ENCODE assay signal across 27 cellular contexts in genomic region chr1:205071028-205071409, GRCh38. TPM values are rescaled to one million over a fixed set of nuclear protein-coding genes. Genes with fewer than 3 reads are reported as not detected.
"Had no signal": no experiment of that assay in that cellular context is flagged by ENCODE, and none has a peak within 500 bp of the region (broad histone marks: within the 10 kb centered on the region; RNA-seq: fewer than 3 reads in every experiment).

No MANE protein-coding gene starts in this region.

- H3K27me3 ChIP-seq: breast epithelium had no signal

- H3K4me3 ChIP-seq: breast epithelium had no signal

- H3K4me1 ChIP-seq: breast epithelium had no signal

- H3K4me3 Mint-ChIP-seq: activated CD4-positive, alpha-beta memory T cell treated with anti-CD3 and anti-CD28 coated beads, Interleukin-2, amount 10 ng/mL, durations not matched to agents 7 days and 5 days; activated CD4-positive, alpha-beta T cell treated with anti-CD3 and anti-CD28 coated beads for 36 hours; activated naive CD4-positive, alpha-beta T cell treated with anti-CD3 and anti-CD28 coated beads, Interleukin-2, amount 50 U/mL, for 24 hours; activated T-cell treated with anti-CD3 and anti-CD28 coated beads, Interleukin-2, amount 50 U/mL, for 24 hours; activated T-helper 1 cell treated with anti-CD3 and anti-CD28 coated beads, Interleukin-12 subunit alpha, Interleukin-12 subunit beta, Interleukin-2, Interleukin-4 antibody, amounts not matched to agents 30 ng/mL and 10 ng/mL and 1 ng/mL, durations not matched to agents 14 hours and 24 hours and 36 hours; IgD-negative memory B cell had no signal

- H3K36me3 ChIP-seq: breast epithelium, WERI-Rb-1 had no signal

- H3K36me3 Mint-ChIP-seq: activated naive CD4-positive, alpha-beta T cell treated with anti-CD3 and anti-CD28 coated beads, Interleukin-2, amount 50 U/mL, for 24 hours had no signal

- ATAC-seq: activated CD4-positive, alpha-beta T cell treated with anti-CD3 and anti-CD28 coated beads for 36 hours had no signal

- H3K4me1 Mint-ChIP-seq: activated CD4-positive, alpha-beta memory T cell treated with anti-CD3 and anti-CD28 coated beads, Interleukin-2, amount 10 ng/mL, durations not matched to agents 7 days and 5 days; activated CD4-positive, alpha-beta T cell treated with anti-CD3 and anti-CD28 coated beads for 36 hours; activated naive CD4-positive, alpha-beta T cell treated with anti-CD3 and anti-CD28 coated beads, Interleukin-2, amount 50 U/mL, for 24 hours; IgD-negative memory B cell had no signal

- H3K9me3 ChIP-seq: breast epithelium had no signal

- DNase-seq: activated CD4-positive, alpha-beta memory T cell treated with anti-CD3 and anti-CD28 coated beads, Interleukin-2, amount 10 ng/mL, durations not matched to agents 7 days and 5 days; activated CD4-positive, alpha-beta T cell treated with anti-CD3 and anti-CD28 coated beads for 36 hours; activated CD4-positive, alpha-beta T cell treated with anti-CD3 and anti-CD28 coated beads, Interleukin-2, amount 50 U/mL, for 1 hour; activated effector memory CD4-positive, alpha-beta T cell treated with Interleukin-2 at 50 U/mL for 16 hours; activated naive CD4-positive, alpha-beta T cell; aorta; KG1; NCI-H1048; NCI-H146; NCI-H187 treated with DMSO at 0.1 percent for 48 hours; NCI-H2081 treated with DMSO at 0.1 percent for 48 hours; NCI-H2227 treated with DMSO at 0.1 percent for 48 hours; NCI-H446 treated with DMSO at 0.1 percent for 48 hours; NCI-H524 treated with DMSO at 0.1 percent for 48 hours; NCI-H82; SIG-M5; T-helper 2 cell; WERI-Rb-1 had no signal

- H3K27ac ChIP-seq: breast epithelium, WERI-Rb-1 had no signal

- H3K27ac Mint-ChIP-seq: activated CD4-positive, alpha-beta memory T cell treated with anti-CD3 and anti-CD28 coated beads, Interleukin-2, amount 10 ng/mL, durations not matched to agents 7 days and 5 days; activated CD4-positive, alpha-beta T cell treated with anti-CD3 and anti-CD28 coated beads for 36 hours; activated naive CD4-positive, alpha-beta T cell treated with anti-CD3 and anti-CD28 coated beads, Interleukin-2, amount 50 U/mL, for 24 hours; activated T-cell treated with anti-CD3 and anti-CD28 coated beads, Interleukin-2, amount 50 U/mL, for 24 hours; activated T-helper 1 cell treated with anti-CD3 and anti-CD28 coated beads, Interleukin-12 subunit alpha, Interleukin-12 subunit beta, Interleukin-2, Interleukin-4 antibody, amounts not matched to agents 30 ng/mL and 10 ng/mL and 1 ng/mL, durations not matched to agents 14 hours and 24 hours and 36 hours; IgD-negative memory B cell had no signal

- H3K27me3 Mint-ChIP-seq: activated CD4-positive, alpha-beta memory T cell treated with anti-CD3 and anti-CD28 coated beads, Interleukin-2, amount 10 ng/mL, durations not matched to agents 7 days and 5 days; activated CD4-positive, alpha-beta T cell treated with anti-CD3 and anti-CD28 coated beads for 36 hours; activated naive CD4-positive, alpha-beta T cell treated with anti-CD3 and anti-CD28 coated beads, Interleukin-2, amount 50 U/mL, for 24 hours; activated T-cell treated with anti-CD3 and anti-CD28 coated beads, Interleukin-2, amount 50 U/mL, for 24 hours had no signal

RNA-seq across cellular contexts. Expression of gene CNTN2, which starts 28.0 kb away (rescaled TPM):
- total RNA-seq: activated CD4-positive, alpha-beta memory T cell treated with anti-CD3 and anti-CD28 coated beads, Interleukin-2, amount 10 ng/mL, durations not matched to agents 7 days and 5 days; activated CD4-positive, alpha-beta T cell treated with anti-CD3 and anti-CD28 coated beads for 36 hours; activated T-helper 1 cell treated with anti-CD3 and anti-CD28 coated beads, Interleukin-12 subunit alpha, Interleukin-12 subunit beta, Interleukin-2, Interleukin-4 antibody, amounts not matched to agents 30 ng/mL and 10 ng/mL and 1 ng/mL, durations not matched to agents 14 hours and 24 hours and 36 hours; breast epithelium; LHCN-M2; M059J; OCI-LY7; RPMI7951 had no signal
- polyA plus RNA-seq: aorta, IgD-negative memory B cell had no signal
